In genomic region chr15:74651251-74651741, GRCh38 we compare ENCODE assay signal across 12 cellular contexts. TPM values are rescaled to one million over a fixed set of nuclear protein-coding genes. Genes with fewer than 3 reads are reported as not detected.
DNase-seq lines count a peak whose midpoint lies in the region; ATAC-seq and TF ChIP-seq lines count a peak whose summit lies in the region.
"Had no signal": no experiment of that assay in that cellular context is flagged by ENCODE, and none has a peak within 500 bp of the region (broad histone marks: within the 10 kb centered on the region; RNA-seq: fewer than 3 reads in every experiment).

No MANE protein-coding gene starts in this region.

- peak; percentile 61 for DNase-seq in NCI-H510A treated with DMSO at 0.1 percent for 48 hours (lab: John Stamatoyannopoulos, UW)
- no peak for DNase-seq in NCI-H510A (lab: John Stamatoyannopoulos, UW)
- DNase-seq in RWPE2 (ENCODE audit: low spot score): no peak
- no peak for DNase-seq in glutamatergic neuron
- DNase-seq in A673 (ENCODE audit: low spot score): no peak
- DNase-seq in activated CD4-positive, alpha-beta T cell treated with anti-CD3 and anti-CD28 coated beads, Interleukin-2, amount 50 U/mL, for 1 hour: no peak
- no peak for DNase-seq in HUDEP-2 (lab: John Stamatoyannopoulos, UW; ENCODE audit: unreplicated experiment in 76 of 76)
- DNase-seq: ACHN; activated CD4-positive, alpha-beta T cell treated with anti-CD3 and anti-CD28 coated beads for 4 hours had no signal

- H3K27me3 Mint-ChIP-seq in glutamatergic neuron (ENCODE audit: unreplicated experiment): peaks cover 6% of the 10 kb centered on the region
- H3K27me3 Mint-ChIP-seq: activated naive CD4-positive, alpha-beta T cell treated with anti-CD3 and anti-CD28 coated beads, Interleukin-2, amount 50 U/mL, for 24 hours had no signal

- H3K4me3 ChIP-seq in RWPE2 (ENCODE audit: severe bottlenecking) (no peak overlapping the region), subcutaneous abdominal adipose tissue (ENCODE audit: low read depth in 1 of 5, low read length in 5 of 5) (no peak overlapping the region), A673 (ENCODE audit: low read depth, low read length, poor library complexity, severe bottlenecking) (no peak overlapping the region)
- H3K4me3 ChIP-seq: skin epidermis had no signal

- POLR2A ChIA-PET in A673 (lab: Charles Lee; ENCODE audit: low non-redundant PET): no interaction called here

- H3K27ac Mint-ChIP-seq in glutamatergic neuron (ENCODE audit: unreplicated experiment): peak overlapping the region; percentile 95
- H3K27ac Mint-ChIP-seq: activated naive CD4-positive, alpha-beta T cell treated with anti-CD3 and anti-CD28 coated beads, Interleukin-2, amount 50 U/mL, for 24 hours had no signal

- peak overlapping the region in 1 of 5 donors; percentile 27 for H3K9ac ChIP-seq in subcutaneous abdominal adipose tissue (ENCODE audit: low read length in 5 of 5)

- no TSS peak for BruUV-seq in A673 (replicated peaks; lab: Mats Ljungman, UMichigan)

- peaks cover 45% of the 10 kb centered on the region for H3K4me1 Mint-ChIP-seq in glutamatergic neuron (ENCODE audit: low read depth, unreplicated experiment)

- no peaks in the 10 kb centered on the region for H3K27me3 ChIP-seq in RWPE2 (ENCODE audit: insufficient read depth, poor library complexity, severe bottlenecking)
- H3K27me3 ChIP-seq in subcutaneous abdominal adipose tissue (ENCODE audit: control insufficient read depth in 5 of 5, insufficient read depth in 4 of 5, low read length in 5 of 5): no peaks in the 10 kb centered on the region
- H3K27me3 ChIP-seq in A673 (replicated peaks; ENCODE audit: insufficient read depth, low read depth, low read length, poor library complexity): no peaks in the 10 kb centered on the region

- peak overlapping the region; percentile 57 for H3K4me3 Mint-ChIP-seq in glutamatergic neuron (ENCODE audit: unreplicated experiment)
- H3K4me3 Mint-ChIP-seq: activated naive CD4-positive, alpha-beta T cell treated with anti-CD3 and anti-CD28 coated beads, Interleukin-2, amount 50 U/mL, for 24 hours had no signal

- TF ChIP-seq CTCF in RWPE2 (IDR thresholded peaks at IDR 0.05; ENCODE audit: poor library complexity, severe bottlenecking) (no peak), glutamatergic neuron (IDR thresholded peaks at IDR 0.05; ENCODE audit: partially characterized antibody, unreplicated experiment) (no peak), A673 (conservative IDR thresholded peaks at IDR 0.05; ENCODE audit: low read depth, low read length) (no peak)

- H3K36me3 ChIP-seq in RWPE2 (ENCODE audit: low read depth) (peaks cover 26% of the 10 kb centered on the region), subcutaneous abdominal adipose tissue (ENCODE audit: control insufficient read depth in 5 of 5, insufficient read depth in 5 of 5, low read length in 5 of 5) (peaks cover 0 to 13% (median 5%) of the 10 kb centered on the region in 5 donors), A673 (ENCODE audit: insufficient read depth, low read length, poor library complexity, severe bottlenecking) (peaks cover 4% of the 10 kb centered on the region)

- peaks cover 3% of the 10 kb centered on the region for H3K9me3 Mint-ChIP-seq in glutamatergic neuron (ENCODE audit: unreplicated experiment)
- H3K9me3 Mint-ChIP-seq: activated naive CD4-positive, alpha-beta T cell treated with anti-CD3 and anti-CD28 coated beads, Interleukin-2, amount 50 U/mL, for 24 hours had no signal

- H3K27ac ChIP-seq in RWPE2 (ENCODE audit: poor library complexity, severe bottlenecking) (no peak overlapping the region), subcutaneous abdominal adipose tissue (ENCODE audit: low read depth, low read length) (peak overlapping the region; percentile 35), A673 (ENCODE audit: low read depth, low read length, poor library complexity, severe bottlenecking) (no peak overlapping the region)

- intact Hi-C loops in A673 (cut with micrococcal nuclease; ENCODE audit: unreplicated experiment): no loop called here

- H3K9me3 ChIP-seq in RWPE2 (ENCODE audit: severe bottlenecking): no peaks in the 10 kb centered on the region
- H3K9me3 ChIP-seq in subcutaneous abdominal adipose tissue (ENCODE audit: control insufficient read depth in 5 of 5, low read length in 5 of 5): no peaks in the 10 kb centered on the region
- no peaks in the 10 kb centered on the region for H3K9me3 ChIP-seq in A673 (ENCODE audit: low read depth, low read length, poor library complexity, severe bottlenecking)

- H3K4me1 ChIP-seq in RWPE2 (ENCODE audit: insufficient read depth, poor library complexity, severe bottlenecking) (peaks cover 7% of the 10 kb centered on the region), subcutaneous abdominal adipose tissue (ENCODE audit: control insufficient read depth in 5 of 5, insufficient read depth in 5 of 5, low read length in 5 of 5) (peaks cover 9 to 61% (median 21%) of the 10 kb centered on the region in 5 donors), A673 (ENCODE audit: insufficient read depth, low read length, poor library complexity, severe bottlenecking) (peaks cover 14% of the 10 kb centered on the region)

- peak; percentile 59 for ATAC-seq in RWPE2 (ENCODE audit: low read depth)

- CTCF ChIA-PET in A673 (lab: Charles Lee): no interaction called here

- no peaks in the 10 kb centered on the region for H3K36me3 Mint-ChIP-seq in glutamatergic neuron (ENCODE audit: unreplicated experiment)

RNA-seq across cellular contexts. Expression of gene CLK3, which starts 35.7 kb away (rescaled TPM):
- total RNA-seq in glutamatergic neuron (ENCODE audit: unreplicated experiment): 99.7 TPM
- 66.8 and 75.5 TPM in 2 replicates for total RNA-seq in A673 (2021)

RNA-seq across cellular contexts. Expression of gene EDC3, which starts 44.5 kb away (rescaled TPM):
- 66.0 TPM for total RNA-seq in glutamatergic neuron (ENCODE audit: unreplicated experiment)
- total RNA-seq in A673 (2021): 62.6 and 65.2 TPM in 2 replicates
